9 cellular contexts compared by ENCODE assay signal in genomic region chr10:94963901-94964300, GRCh38. TPM values are rescaled to one million over a fixed set of nuclear protein-coding genes. Genes with fewer than 3 reads are reported as not detected.
DNase-seq lines count a peak whose midpoint lies in the region; ATAC-seq and TF ChIP-seq lines count a peak whose summit lies in the region.
"Had no signal": no experiment of that assay in that cellular context is flagged by ENCODE, and none has a peak within 500 bp of the region (broad histone marks: within the 10 kb centered on the region; RNA-seq: fewer than 3 reads in every experiment).

No MANE protein-coding gene starts in this region.

- DNase-seq in HFFc6 (peak; percentile 5), NCI-H1694 treated with DMSO at 0.1 percent for 48 hours (lab: John Stamatoyannopoulos, UW) (peak; percentile 5), lower lobe of right lung (no peak), uterus (no peak), cerebellum (ENCODE audit: low spot score) (no peak)
- DNase-seq: activated B cell treated with CpG ODN at 0.5 μM for 24 hours had no signal

- H3K4me1 Mint-ChIP-seq in HFFc6 (ENCODE audit: low read depth) (no peaks in the 10 kb centered on the region), brain (no peaks in the 10 kb centered on the region)
- H3K4me1 Mint-ChIP-seq: activated B cell treated with CpG ODN at 0.5 μM for 24 hours had no signal

- peaks cover 37% of the 10 kb centered on the region for H3K9me3 Mint-ChIP-seq in HFFc6
- H3K9me3 Mint-ChIP-seq in brain: peaks cover 0 to 3% (median 0%) of the 10 kb centered on the region in 5 experiments
- H3K9me3 Mint-ChIP-seq: activated B cell treated with CpG ODN at 0.5 μM for 24 hours had no signal

- no peaks in the 10 kb centered on the region for H3K27me3 ChIP-seq in lower lobe of right lung (ENCODE audit: low read depth)
- no peaks in the 10 kb centered on the region for H3K27me3 ChIP-seq in uterus

- H3K36me3 ChIP-seq in lower lobe of right lung (no peaks in the 10 kb centered on the region), uterus (no peaks in the 10 kb centered on the region)

- H3K4me1 ChIP-seq in lower lobe of right lung (no peaks in the 10 kb centered on the region), uterus (no peaks in the 10 kb centered on the region)

- TF ChIP-seq POLR2A in uterus (IDR thresholded peaks at IDR 0.05): no peak

- no peaks in the 10 kb centered on the region for H3K9me3 ChIP-seq in lower lobe of right lung
- no peaks in the 10 kb centered on the region for H3K9me3 ChIP-seq in uterus

- H3K27ac ChIP-seq in lower lobe of right lung: no peak overlapping the region
- H3K27ac ChIP-seq in uterus: no peak overlapping the region

- intact Hi-C loops in lower lobe of right lung (cut with DNase I): no loop called here
- intact Hi-C loops in uterus (cut with DNase I; ENCODE audit: low total_unique reads): no loop called here

- H3K36me3 Mint-ChIP-seq in HFFc6 (ENCODE audit: low read depth) (no peaks in the 10 kb centered on the region), brain (no peaks in the 10 kb centered on the region)

- H3K4me3 Mint-ChIP-seq in HFFc6: no peak overlapping the region
- no peak overlapping the region for H3K4me3 Mint-ChIP-seq in brain
- H3K4me3 Mint-ChIP-seq: activated B cell treated with CpG ODN at 0.5 μM for 24 hours had no signal

- ATAC-seq in lower lobe of right lung: peak; percentile 70 to 82
- ATAC-seq in GM19452 (IDR thresholded peaks at IDR 0.05; ENCODE audit: unreplicated experiment): no peak

- H3K27me3 Mint-ChIP-seq in HFFc6 (ENCODE audit: insufficient read depth) (no peaks in the 10 kb centered on the region), brain (peaks cover 16% of the 10 kb centered on the region)

- peak; percentile 73 for TF ChIP-seq CTCF in GM12872 (IDR thresholded peaks at IDR 0.05; ENCODE audit: insufficient read depth, low read depth, low read length)
- peak; percentile 56 for TF ChIP-seq CTCF in HFFc6 (IDR thresholded peaks at IDR 0.05)
- TF ChIP-seq CTCF in brain (conservative IDR thresholded peaks at IDR 0.05): peak; percentile 62 to 68
- TF ChIP-seq CTCF in lower lobe of right lung (IDR thresholded peaks at IDR 0.05): peak; percentile 50
- peak in 2 of 4 experiments; percentile 12 to 29 for TF ChIP-seq CTCF in uterus (IDR thresholded peaks at IDR 0.05)

- H3K27ac Mint-ChIP-seq in HFFc6: no peak overlapping the region
- H3K27ac Mint-ChIP-seq in brain: no peak overlapping the region
- H3K27ac Mint-ChIP-seq: activated B cell treated with CpG ODN at 0.5 μM for 24 hours had no signal

- H3K4me3 ChIP-seq in lower lobe of right lung (no peak overlapping the region), uterus (no peak overlapping the region)

RNA-seq across cellular contexts. Expression of gene CYP2C9, which starts 25.4 kb away (rescaled TPM):
- total RNA-seq in HFFc6 (2021; fragmentation: NEBNext Ultra II Directional; extraction: Animal tissue kit (Norgen Biotek cat#: 25700)): not detected
- not detected for polyA plus RNA-seq in brain (ENCODE audit: insufficient read depth, low read depth, low replicate concordance)
- total RNA-seq in lower lobe of right lung (0.38 TPM), uterus (not detected), cerebellum (not detected)
- total RNA-seq: activated B cell treated with CpG ODN at 0.5 μM for 24 hours had no signal

Comparison
In these comparisons a context has a peak if more than half of its experiments do, and no peak if none do; other contexts are left out.
1. DNase-seq: peak in HFFc6 (single experiment) and NCI-H1694 treated with DMSO at 0.1 percent for 48 hours (single experiment); none in lower lobe of right lung (single experiment), uterus (0 of 2) and cerebellum (single experiment).